10 cellular contexts compared by ENCODE assay signal in genomic region chr13:87674143-87674772, GRCh38. TPM values are rescaled to one million over a fixed set of nuclear protein-coding genes. Genes with fewer than 3 reads are reported as not detected.
A peak's percentile ranks its signal among the peaks of the same experiment; 100 is the strongest.
DNase-seq lines count a peak whose midpoint lies in the region; ATAC-seq and TF ChIP-seq lines count a peak whose summit lies in the region.
"Had no signal": no experiment of that assay in that cellular context is flagged by ENCODE, and none has a peak within 500 bp of the region (broad histone marks: within the 10 kb centered on the region; RNA-seq: fewer than 3 reads in every experiment).

No MANE protein-coding gene starts in this region.

- no peak for TF ChIP-seq CTCF in neural cell (IDR thresholded peaks at IDR 0.05; ENCODE audit: poor library complexity, severe bottlenecking)

- TF ChIP-seq RAD21 in neural cell (conservative IDR thresholded peaks at IDR 0.05) = no peak

- peak overlapping the region; percentile 70 for H3K4me2 ChIP-seq in neural cell (ENCODE audit: low read length)

- H3K4me3 ChIP-seq in MG63 (peak overlapping the region; percentile 60), neural cell (ENCODE audit: low read length) (peak overlapping the region; percentile 93)

- ATAC-seq in HG03520 (IDR thresholded peaks at IDR 0.05; ENCODE audit: unreplicated experiment) (no peak), GM18519 (IDR thresholded peaks at IDR 0.05; ENCODE audit: low FRiP score, unreplicated experiment) (no peak)

- TF ChIP-seq EP300 in neural cell (conservative IDR thresholded peaks at IDR 0.05; ENCODE audit: poor library complexity, severe bottlenecking) = no peak

- peaks cover 7% of the 10 kb centered on the region for H3F3A ChIP-seq in neural cell (ENCODE audit: insufficient read depth, low read length, poor library complexity, severe bottlenecking)

- no peak overlapping the region for H2AFZ ChIP-seq in neural cell (ENCODE audit: low read depth, low read length)

- H3K9me3 ChIP-seq in MG63 (no peaks in the 10 kb centered on the region), neural cell (ENCODE audit: low read length) (peaks cover 11% of the 10 kb centered on the region)

- H3K27ac ChIP-seq in neural cell (ENCODE audit: low read length) = peak overlapping the region; percentile 52
- H3K27ac ChIP-seq: 22Rv1 had no signal

- no peaks in the 10 kb centered on the region for H3K9me2 ChIP-seq in neural cell (ENCODE audit: insufficient read depth, low read length)

- peaks cover under 1% of the 10 kb centered on the region for H3K79me2 ChIP-seq in neural cell (replicated peaks; ENCODE audit: insufficient read depth, low read length)

- H4K20me1 ChIP-seq in neural cell (ENCODE audit: insufficient read depth) = no peaks in the 10 kb centered on the region

- H3K36me3 ChIP-seq in MG63 (no peaks in the 10 kb centered on the region), neural cell (ENCODE audit: insufficient read depth, low read length) (peaks cover 15% of the 10 kb centered on the region)

- H3K27me3 ChIP-seq in MG63 (0 out of 2 replicates have a peak, but pooled peaks cover 6% of the 10 kb centered on the region), neural cell (ENCODE audit: insufficient read depth, low read depth, low read length) (peaks cover 35% of the 10 kb centered on the region)

- peak; percentile 42 for DNase-seq in DMS53 (lab: John Stamatoyannopoulos, UW)
- no peak for DNase-seq in DMS53 treated with DMSO at 0.1 percent for 48 hours (lab: John Stamatoyannopoulos, UW; ENCODE audit: unreplicated experiment)
- DNase-seq in MG63 = no peak
- peak; percentile 16 for DNase-seq in cerebellum (ENCODE audit: low spot score)
- DNase-seq in activated effector memory CD4-positive, alpha-beta T cell treated with Interleukin-2 at 50 U/mL for 16 hours = no peak
- DNase-seq: activated CD4-positive, alpha-beta T cell treated with anti-CD3 and anti-CD28 coated beads, Interleukin-2, amount 50 U/mL, for 4 hours had no signal

- peak overlapping the region; percentile 70 for H3K9ac ChIP-seq in neural cell (ENCODE audit: low read length)

TF ChIP-seq in neural cell, 6 proteins besides CTCF, POLR2A, EP300 and RAD21:
- TF ChIP-seq MXI1 (conservative IDR thresholded peaks at IDR 0.05; ENCODE audit: poor library complexity, severe bottlenecking) (no peak), POLR2AphosphoS5 (IDR thresholded peaks at IDR 0.05) (peak; percentile 45)

RNA-seq across cellular contexts. Expression of gene SLITRK5, which starts 3.1 kb away (rescaled TPM):
- total RNA-seq in MG63 (2014; rRNA removed; shearing (Covaris generic); ENCODE audit: low replicate concordance) = 0.05 and 0.16 TPM in 2 replicates
- total RNA-seq in cerebellum = 64.8 TPM
- polyA plus RNA-seq in neural cell = 4.2 and 4.3 TPM in 2 replicates
- polyA minus RNA-seq in neural cell = 10.7 and 13.1 TPM in 2 replicates

Comparison
In these comparisons a context has a peak if more than half of its experiments do, and no peak if none do; other contexts are left out.
1. DNase-seq: peak in DMS53 (single experiment) and cerebellum (single experiment); none in DMS53 treated with DMSO at 0.1 percent for 48 hours (single experiment), MG63 (single experiment) and activated effector memory CD4-positive, alpha-beta T cell treated with Interleukin-2 at 50 U/mL for 16 hours (single experiment).
2. RNA of gene SLITRK5, which starts 3.1 kb away (total RNA-seq): 64.8 TPM in cerebellum (single experiment); 0.05 to 0.16 TPM in MG63; every median in the first group is over 10 times any median in the second.